In genomic region chr9:128321343-128321742, GRCh38 we compare ENCODE assay signal across 1 cellular context.
TF ChIP-seq lines count a peak whose summit lies in the region.

No MANE protein-coding gene starts in this region.

TF ChIP-seq in HepG2, 621 proteins besides CTCF, POLR2A, EP300 and RAD21:
- TF ChIP-seq HNF4G (IDR thresholded peaks at IDR 0.05; ENCODE audit: borderline replicate concordance, low read depth, low read length) (no peak), HNF4G (CRISPR knock-in tag; IDR thresholded peaks at IDR 0.05; ENCODE audit: borderline replicate concordance, low read depth) (no peak), ERF (CRISPR knock-in tag; IDR thresholded peaks at IDR 0.05) (no peak), ZNF205 (CRISPR knock-in tag; IDR thresholded peaks at IDR 0.05) (no peak), MAFG (CRISPR knock-in tag; IDR thresholded peaks at IDR 0.05) (no peak), ZNF572 (CRISPR knock-in tag; IDR thresholded peaks at IDR 0.05) (no peak)
- TF ChIP-seq, protein P1, sequence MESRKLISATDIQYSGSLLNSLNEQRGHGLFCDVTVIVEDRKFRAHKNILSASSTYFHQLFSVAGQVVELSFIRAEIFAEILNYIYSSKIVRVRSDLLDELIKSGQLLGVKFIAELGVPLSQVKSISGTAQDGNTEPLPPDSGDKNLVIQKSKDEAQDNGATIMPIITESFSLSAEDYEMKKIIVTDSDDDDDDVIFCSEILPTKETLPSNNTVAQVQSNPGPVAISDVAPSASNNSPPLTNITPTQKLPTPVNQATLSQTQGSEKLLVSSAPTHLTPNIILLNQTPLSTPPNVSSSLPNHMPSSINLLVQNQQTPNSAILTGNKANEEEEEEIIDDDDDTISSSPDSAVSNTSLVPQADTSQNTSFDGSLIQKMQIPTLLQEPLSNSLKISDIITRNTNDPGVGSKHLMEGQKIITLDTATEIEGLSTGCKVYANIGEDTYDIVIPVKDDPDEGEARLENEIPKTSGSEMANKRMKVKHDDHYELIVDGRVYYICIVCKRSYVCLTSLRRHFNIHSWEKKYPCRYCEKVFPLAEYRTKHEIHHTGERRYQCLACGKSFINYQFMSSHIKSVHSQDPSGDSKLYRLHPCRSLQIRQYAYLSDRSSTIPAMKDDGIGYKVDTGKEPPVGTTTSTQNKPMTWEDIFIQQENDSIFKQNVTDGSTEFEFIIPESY (CRISPR knock-in tag; IDR thresholded peaks at IDR 0.05), result no peak
